In the genomic region with DNA sequence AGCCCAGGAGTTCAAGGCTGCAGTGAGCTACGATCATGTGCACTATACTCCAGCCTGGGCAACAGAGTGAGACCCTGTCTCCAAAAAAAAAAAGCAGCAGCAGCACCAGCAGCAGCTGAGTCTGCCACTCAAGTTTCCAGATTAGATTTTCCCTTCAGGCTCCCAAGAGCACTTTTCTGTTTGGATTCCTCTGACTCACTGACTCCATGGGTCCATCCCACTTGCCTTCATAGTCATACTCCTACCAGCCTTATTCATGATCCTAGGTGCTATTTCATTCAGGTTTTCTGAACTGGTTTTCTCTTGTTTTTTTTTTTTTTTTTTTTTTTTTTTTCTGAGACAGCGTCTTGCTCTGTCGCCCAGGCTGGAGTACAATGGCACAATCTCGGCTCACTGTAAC, we compare ENCODE assay signal across 1 cellular context.
TF ChIP-seq lines count a peak whose summit lies in the region.

No MANE protein-coding gene starts in this region.

TF ChIP-seq in SK-N-SH, 30 proteins besides CTCF, POLR2A, EP300 and RAD21:
- TF ChIP-seq RCOR1 (IDR thresholded peaks at IDR 0.05; ENCODE audit: low read length): no peak
- TF ChIP-seq RXRA (IDR thresholded peaks at IDR 0.05; ENCODE audit: borderline replicate concordance, low read depth): no peak
- TF ChIP-seq SIN3A (IDR thresholded peaks at IDR 0.05; ENCODE audit: borderline replicate concordance, low read depth, low read length): no peak
- TF ChIP-seq SMC3 (IDR thresholded peaks at IDR 0.05; ENCODE audit: low read depth, low read length): no peak
- no peak for TF ChIP-seq FOSL2 (IDR thresholded peaks at IDR 0.05; ENCODE audit: borderline replicate concordance, low read depth)
- TF ChIP-seq, protein P1, sequence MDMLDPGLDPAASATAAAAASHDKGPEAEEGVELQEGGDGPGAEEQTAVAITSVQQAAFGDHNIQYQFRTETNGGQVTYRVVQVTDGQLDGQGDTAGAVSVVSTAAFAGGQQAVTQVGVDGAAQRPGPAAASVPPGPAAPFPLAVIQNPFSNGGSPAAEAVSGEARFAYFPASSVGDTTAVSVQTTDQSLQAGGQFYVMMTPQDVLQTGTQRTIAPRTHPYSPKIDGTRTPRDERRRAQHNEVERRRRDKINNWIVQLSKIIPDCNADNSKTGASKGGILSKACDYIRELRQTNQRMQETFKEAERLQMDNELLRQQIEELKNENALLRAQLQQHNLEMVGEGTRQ (IDR thresholded peaks at IDR 0.05; ENCODE audit: borderline replicate concordance, low read depth, low read length): no peak
- no peak for TF ChIP-seq FOXJ3 (CRISPR knock-in tag; IDR thresholded peaks at IDR 0.05)
- TF ChIP-seq, protein P2, sequence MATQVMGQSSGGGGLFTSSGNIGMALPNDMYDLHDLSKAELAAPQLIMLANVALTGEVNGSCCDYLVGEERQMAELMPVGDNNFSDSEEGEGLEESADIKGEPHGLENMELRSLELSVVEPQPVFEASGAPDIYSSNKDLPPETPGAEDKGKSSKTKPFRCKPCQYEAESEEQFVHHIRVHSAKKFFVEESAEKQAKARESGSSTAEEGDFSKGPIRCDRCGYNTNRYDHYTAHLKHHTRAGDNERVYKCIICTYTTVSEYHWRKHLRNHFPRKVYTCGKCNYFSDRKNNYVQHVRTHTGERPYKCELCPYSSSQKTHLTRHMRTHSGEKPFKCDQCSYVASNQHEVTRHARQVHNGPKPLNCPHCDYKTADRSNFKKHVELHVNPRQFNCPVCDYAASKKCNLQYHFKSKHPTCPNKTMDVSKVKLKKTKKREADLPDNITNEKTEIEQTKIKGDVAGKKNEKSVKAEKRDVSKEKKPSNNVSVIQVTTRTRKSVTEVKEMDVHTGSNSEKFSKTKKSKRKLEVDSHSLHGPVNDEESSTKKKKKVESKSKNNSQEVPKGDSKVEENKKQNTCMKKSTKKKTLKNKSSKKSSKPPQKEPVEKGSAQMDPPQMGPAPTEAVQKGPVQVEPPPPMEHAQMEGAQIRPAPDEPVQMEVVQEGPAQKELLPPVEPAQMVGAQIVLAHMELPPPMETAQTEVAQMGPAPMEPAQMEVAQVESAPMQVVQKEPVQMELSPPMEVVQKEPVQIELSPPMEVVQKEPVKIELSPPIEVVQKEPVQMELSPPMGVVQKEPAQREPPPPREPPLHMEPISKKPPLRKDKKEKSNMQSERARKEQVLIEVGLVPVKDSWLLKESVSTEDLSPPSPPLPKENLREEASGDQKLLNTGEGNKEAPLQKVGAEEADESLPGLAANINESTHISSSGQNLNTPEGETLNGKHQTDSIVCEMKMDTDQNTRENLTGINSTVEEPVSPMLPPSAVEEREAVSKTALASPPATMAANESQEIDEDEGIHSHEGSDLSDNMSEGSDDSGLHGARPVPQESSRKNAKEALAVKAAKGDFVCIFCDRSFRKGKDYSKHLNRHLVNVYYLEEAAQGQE (IDR thresholded peaks at IDR 0.05; ENCODE audit: low read depth, low read length): no peak
